15 cellular contexts compared by ENCODE assay signal in the genomic region with DNA sequence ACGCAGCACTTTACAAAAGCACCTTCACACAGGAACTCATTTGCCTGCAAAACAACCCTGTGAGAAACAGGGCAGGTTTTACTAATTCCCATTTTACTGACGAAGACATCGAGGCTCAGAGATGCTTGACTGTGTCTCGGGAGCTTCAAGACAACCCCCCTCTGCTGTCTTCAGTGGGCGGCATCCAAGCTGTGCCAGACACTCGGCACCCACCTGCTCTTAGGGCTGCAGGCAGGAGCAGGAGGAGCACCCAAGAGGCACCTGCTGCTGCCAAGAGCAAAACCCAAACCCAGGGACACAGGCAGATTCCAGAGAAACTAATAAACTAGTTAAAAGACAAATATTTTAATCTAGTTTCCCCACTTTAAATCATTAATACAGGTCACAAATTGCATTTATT.
DNase-seq lines count a peak whose midpoint lies in the region; ATAC-seq and TF ChIP-seq lines count a peak whose summit lies in the region.
"Had no signal": no experiment of that assay in that cellular context is flagged by ENCODE, and none has a peak within 500 bp of the region (broad histone marks: within the 10 kb centered on the region; RNA-seq: fewer than 3 reads in every experiment).

No MANE protein-coding gene starts in this region.

- H3K9me3 ChIP-seq in T-helper 17 cell (ENCODE audit: control insufficient read depth, low read length, poor library complexity, severe bottlenecking) = no peaks in the 10 kb centered on the region

- no peaks in the 10 kb centered on the region for H3K4me1 Mint-ChIP-seq in activated T-cell treated with anti-CD3 and anti-CD28 coated beads, Interleukin-2, amount 50 U/mL, for 72 hours (ENCODE audit: low read depth)
- no peaks in the 10 kb centered on the region for H3K4me1 Mint-ChIP-seq in activated T-cell treated with anti-CD3 and anti-CD28 coated beads, Interleukin-2, amount 50 U/mL, for 4 hours (ENCODE audit: low read depth)
- H3K4me1 Mint-ChIP-seq in T-helper 17 cell (peaks cover 10% of the 10 kb centered on the region), nephron progenitor cell (no peaks in the 10 kb centered on the region)
- no peaks in the 10 kb centered on the region for H3K4me1 Mint-ChIP-seq in activated T-helper 1 cell treated with anti-CD3 and anti-CD28 coated beads, Interleukin-12 subunit alpha, Interleukin-12 subunit beta, Interleukin-2, Interleukin-4 antibody, amounts not matched to agents 30 ng/mL and 10 ng/mL and 1 ng/mL, durations not matched to agents 14 hours and 24 hours and 36 hours (ENCODE audit: low read depth)
- H3K4me1 Mint-ChIP-seq: B cell had no signal

- ATAC-seq in activated T-cell treated with anti-CD3 and anti-CD28 coated beads, Interleukin-2, amount 50 U/mL, for 72 hours (replicated peaks in 1 of 2) = no peak
- no peak for ATAC-seq in activated T-cell treated with anti-CD3 and anti-CD28 coated beads, Interleukin-2, amount 50 U/mL, for 4 hours
- no peak for ATAC-seq in T-helper 17 cell

- intact Hi-C loops in activated T-helper 1 cell treated with anti-CD3 and anti-CD28 coated beads, Interleukin-12 subunit alpha, Interleukin-12 subunit beta, Interleukin-2, Interleukin-4 antibody, amounts not matched to agents 30 ng/mL and 10 ng/mL and 1 ng/mL, durations not matched to agents 14 hours and 24 hours and 36 hours (cut with micrococcal nuclease) = no loop called here

- H3K36me3 Mint-ChIP-seq in activated T-cell treated with anti-CD3 and anti-CD28 coated beads, Interleukin-2, amount 50 U/mL, for 72 hours (ENCODE audit: insufficient read depth in 2 of 2) = peaks cover 2 to 3% of the 10 kb centered on the region in 2 donors
- H3K36me3 Mint-ChIP-seq in activated T-cell treated with anti-CD3 and anti-CD28 coated beads, Interleukin-2, amount 50 U/mL, for 4 hours (ENCODE audit: insufficient read depth) = peaks cover 28% of the 10 kb centered on the region
- H3K36me3 Mint-ChIP-seq in T-helper 17 cell (ENCODE audit: low read depth) (peaks cover 7% of the 10 kb centered on the region), nephron progenitor cell (ENCODE audit: low read depth) (peaks cover 76% of the 10 kb centered on the region)
- peaks cover 27% of the 10 kb centered on the region for H3K36me3 Mint-ChIP-seq in activated T-helper 1 cell treated with anti-CD3 and anti-CD28 coated beads, Interleukin-12 subunit alpha, Interleukin-12 subunit beta, Interleukin-2, Interleukin-4 antibody, amounts not matched to agents 30 ng/mL and 10 ng/mL and 1 ng/mL, durations not matched to agents 14 hours and 24 hours and 36 hours (ENCODE audit: low read depth)

- H3K27me3 Mint-ChIP-seq in activated T-cell treated with anti-CD3 and anti-CD28 coated beads, Interleukin-2, amount 50 U/mL, for 72 hours (ENCODE audit: low read depth) = no peaks in the 10 kb centered on the region
- no peaks in the 10 kb centered on the region for H3K27me3 Mint-ChIP-seq in activated T-cell treated with anti-CD3 and anti-CD28 coated beads, Interleukin-2, amount 50 U/mL, for 4 hours (ENCODE audit: low read depth)
- no peaks in the 10 kb centered on the region for H3K27me3 Mint-ChIP-seq in T-helper 17 cell
- no peaks in the 10 kb centered on the region for H3K27me3 Mint-ChIP-seq in nephron progenitor cell (ENCODE audit: low read depth, poor library complexity)
- H3K27me3 Mint-ChIP-seq in activated T-helper 1 cell treated with anti-CD3 and anti-CD28 coated beads, Interleukin-12 subunit alpha, Interleukin-12 subunit beta, Interleukin-2, Interleukin-4 antibody, amounts not matched to agents 30 ng/mL and 10 ng/mL and 1 ng/mL, durations not matched to agents 14 hours and 24 hours and 36 hours (ENCODE audit: insufficient read depth) = no peaks in the 10 kb centered on the region
- H3K27me3 Mint-ChIP-seq: B cell; CD4-positive, alpha-beta T cell had no signal

- H3K27ac Mint-ChIP-seq in activated T-cell treated with anti-CD3 and anti-CD28 coated beads, Interleukin-2, amount 50 U/mL, for 72 hours = peak overlapping the region; percentile 46
- H3K27ac Mint-ChIP-seq in T-helper 17 cell (peak overlapping the region; percentile 29), nephron progenitor cell (peak overlapping the region; percentile 86)
- H3K27ac Mint-ChIP-seq in activated T-helper 1 cell treated with anti-CD3 and anti-CD28 coated beads, Interleukin-12 subunit alpha, Interleukin-12 subunit beta, Interleukin-2, Interleukin-4 antibody, amounts not matched to agents 30 ng/mL and 10 ng/mL and 1 ng/mL, durations not matched to agents 14 hours and 24 hours and 36 hours = no peak overlapping the region
- H3K27ac Mint-ChIP-seq: B cell; CD4-positive, alpha-beta T cell had no signal

- H3K9me3 Mint-ChIP-seq in activated T-cell treated with anti-CD3 and anti-CD28 coated beads, Interleukin-2, amount 50 U/mL, for 72 hours = no peaks in the 10 kb centered on the region
- no peaks in the 10 kb centered on the region for H3K9me3 Mint-ChIP-seq in activated T-cell treated with anti-CD3 and anti-CD28 coated beads, Interleukin-2, amount 50 U/mL, for 4 hours
- H3K9me3 Mint-ChIP-seq in nephron progenitor cell = no peaks in the 10 kb centered on the region
- no peaks in the 10 kb centered on the region for H3K9me3 Mint-ChIP-seq in activated T-helper 1 cell treated with anti-CD3 and anti-CD28 coated beads, Interleukin-12 subunit alpha, Interleukin-12 subunit beta, Interleukin-2, Interleukin-4 antibody, amounts not matched to agents 30 ng/mL and 10 ng/mL and 1 ng/mL, durations not matched to agents 14 hours and 24 hours and 36 hours
- H3K9me3 Mint-ChIP-seq: CD4-positive, alpha-beta T cell; HFFc6 had no signal

- DNase-seq in activated T-cell treated with anti-CD3 and anti-CD28 coated beads, Interleukin-2, amount 50 U/mL, for 72 hours = no peak
- no peak for DNase-seq in activated T-cell treated with anti-CD3 and anti-CD28 coated beads, Interleukin-2, amount 50 U/mL, for 4 hours
- no peak for DNase-seq in T-helper 17 cell
- DNase-seq in nephron progenitor cell = no peak
- no peak for DNase-seq in retina
- no peak for DNase-seq in T-helper 1 cell
- no peak for DNase-seq in activated T-helper 1 cell treated with anti-CD3 and anti-CD28 coated beads, Interleukin-12 subunit alpha, Interleukin-12 subunit beta, Interleukin-2, Interleukin-4 antibody, amounts not matched to agents 30 ng/mL and 10 ng/mL and 1 ng/mL, durations not matched to agents 14 hours and 24 hours and 36 hours (ENCODE audit: low spot score)
- DNase-seq: C1 segment of cervical spinal cord; Calu3; CD4-positive, alpha-beta T cell; DMS 273 treated with DMSO at 0.1 percent for 48 hours; GF-D8; HCEC 1CT; HFFc6 had no signal

- no peak for TF ChIP-seq CTCF in nephron progenitor cell (IDR thresholded peaks at IDR 0.05)

- no peak overlapping the region for H3K4me3 Mint-ChIP-seq in activated T-cell treated with anti-CD3 and anti-CD28 coated beads, Interleukin-2, amount 50 U/mL, for 72 hours
- H3K4me3 Mint-ChIP-seq in activated T-cell treated with anti-CD3 and anti-CD28 coated beads, Interleukin-2, amount 50 U/mL, for 4 hours = no peak overlapping the region
- H3K4me3 Mint-ChIP-seq in T-helper 17 cell (no peak overlapping the region), nephron progenitor cell (no peak overlapping the region)
- no peak overlapping the region for H3K4me3 Mint-ChIP-seq in activated T-helper 1 cell treated with anti-CD3 and anti-CD28 coated beads, Interleukin-12 subunit alpha, Interleukin-12 subunit beta, Interleukin-2, Interleukin-4 antibody, amounts not matched to agents 30 ng/mL and 10 ng/mL and 1 ng/mL, durations not matched to agents 14 hours and 24 hours and 36 hours
- H3K4me3 Mint-ChIP-seq: B cell; CD4-positive, alpha-beta T cell; HFFc6 had no signal
